30 cellular contexts compared by ENCODE assay signal in the genomic region with DNA sequence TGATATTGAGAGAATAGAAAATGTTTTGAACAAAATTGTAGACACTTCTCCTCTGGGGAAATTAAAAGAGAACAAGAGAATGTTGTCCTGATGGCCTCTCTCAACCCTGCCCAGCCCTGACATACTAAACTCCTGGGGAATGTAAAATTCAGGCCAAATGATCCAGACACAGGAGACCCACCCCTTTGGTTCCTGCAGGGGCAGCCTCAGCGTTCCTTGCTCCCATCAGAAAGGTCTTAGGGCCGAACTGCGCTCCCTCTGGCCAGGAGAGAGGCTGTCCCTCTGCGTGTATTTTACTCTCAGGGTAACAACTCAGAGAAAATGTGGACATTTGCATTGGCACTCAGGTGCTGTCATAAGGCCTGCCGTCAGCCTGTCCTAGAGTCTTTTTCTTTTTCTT.
A peak's percentile ranks its signal among the peaks of the same experiment; 100 is the strongest.
DNase-seq lines count a peak whose midpoint lies in the region; ATAC-seq and TF ChIP-seq lines count a peak whose summit lies in the region.
"Had no signal": no experiment of that assay in that cellular context is flagged by ENCODE, and none has a peak within 500 bp of the region (broad histone marks: within the 10 kb centered on the region; RNA-seq: fewer than 3 reads in every experiment).

No MANE protein-coding gene starts in this region.

- H3K9ac ChIP-seq in endodermal cell (ENCODE audit: extremely low read depth, low read length, poor library complexity, severe bottlenecking), result no peak overlapping the region
- H3K9ac ChIP-seq: SK-N-SH had no signal

- no peaks in the 10 kb centered on the region for H3K9me3 Mint-ChIP-seq in endodermal cell
- H3K9me3 Mint-ChIP-seq: memory B cell; stimulated activated naive CD8-positive, alpha-beta T cell treated with anti-CD3 and anti-CD28 coated beads, Interleukin-15, Interleukin-2, amounts not matched to agents 100 ng/mL and 50 ng/mL, for 24 hours had no signal

- no peaks in the 10 kb centered on the region for H3K9me3 ChIP-seq in endodermal cell (ENCODE audit: control insufficient read depth, low read length)
- H3K9me3 ChIP-seq: heart right ventricle, pancreas, SK-N-SH, testis had no signal

- peaks cover 11% of the 10 kb centered on the region for H3K27me3 Mint-ChIP-seq in endodermal cell (ENCODE audit: insufficient read depth)
- H3K27me3 Mint-ChIP-seq: activated T-cell treated with anti-CD3 and anti-CD28 coated beads, Interleukin-2, amount 50 U/mL, for 24 hours; CD4-positive, alpha-beta memory T cell; IgD-negative memory B cell; stimulated activated naive CD8-positive, alpha-beta T cell treated with anti-CD3 and anti-CD28 coated beads, Interleukin-15, Interleukin-2, amounts not matched to agents 100 ng/mL and 50 ng/mL, for 24 hours had no signal

- TF ChIP-seq CTCF in endodermal cell (conservative IDR thresholded peaks at IDR 0.05) (peak; percentile 70), dorsolateral prefrontal cortex (IDR thresholded peaks at IDR 0.05 in 54 of 56, conservative IDR thresholded peaks at IDR 0.05 in 2 of 56; ENCODE audit: low read depth in 1 of 56, partially characterized antibody in 56 of 56) (no peak)

- 53 to 54% methylated on average over 4 to 5 of the region's 5 CpGs for WGBS in endodermal cell (ENCODE audit: insufficient coverage in 1 of 2, insufficient read length in 1 of 2), 2 experiments

- no peaks in the 10 kb centered on the region for H3K36me3 ChIP-seq in endodermal cell (ENCODE audit: control insufficient read depth, insufficient read depth, low read length)
- H3K36me3 ChIP-seq: heart right ventricle, pancreas had no signal

- H3K4me3 Mint-ChIP-seq in endodermal cell, result no peak overlapping the region
- H3K4me3 Mint-ChIP-seq: activated naive CD8-positive, alpha-beta T cell; activated T-cell treated with anti-CD3 and anti-CD28 coated beads, Interleukin-2, amount 50 U/mL, for 24 hours; B cell; CD4-positive, alpha-beta memory T cell; effector memory CD8-positive, alpha-beta T cell; IgD-negative memory B cell; memory B cell; stimulated activated naive CD8-positive, alpha-beta T cell treated with anti-CD3 and anti-CD28 coated beads, Interleukin-15, Interleukin-2, amounts not matched to agents 100 ng/mL and 50 ng/mL, for 24 hours had no signal

- no peak overlapping the region for H3K27ac Mint-ChIP-seq in endodermal cell
- H3K27ac Mint-ChIP-seq: activated naive CD8-positive, alpha-beta T cell; activated T-cell treated with anti-CD3 and anti-CD28 coated beads, Interleukin-2, amount 50 U/mL, for 24 hours; B cell; CD4-positive, alpha-beta memory T cell; effector memory CD8-positive, alpha-beta T cell; IgD-negative memory B cell; memory B cell; stimulated activated naive CD8-positive, alpha-beta T cell treated with anti-CD3 and anti-CD28 coated beads, Interleukin-15, Interleukin-2, amounts not matched to agents 100 ng/mL and 50 ng/mL, for 24 hours had no signal

- H3K4me1 Mint-ChIP-seq in endodermal cell, result peaks cover 26% of the 10 kb centered on the region
- H3K4me1 Mint-ChIP-seq: B cell; CD4-positive, alpha-beta memory T cell; IgD-negative memory B cell had no signal

- H3K4me3 ChIP-seq in endodermal cell (ENCODE audit: low read length), result no peak overlapping the region
- no peak overlapping the region for H3K4me3 ChIP-seq in dorsolateral prefrontal cortex
- H3K4me3 ChIP-seq: heart right ventricle, pancreas, testis had no signal

- H3K36me3 Mint-ChIP-seq in endodermal cell (ENCODE audit: low read depth), result no peaks in the 10 kb centered on the region
- H3K36me3 Mint-ChIP-seq: activated naive CD8-positive, alpha-beta T cell; CD4-positive, alpha-beta memory T cell; IgD-negative memory B cell; memory B cell had no signal

- no peak overlapping the region for H3K27ac ChIP-seq in endodermal cell (ENCODE audit: low read depth, low read length)
- H3K27ac ChIP-seq in dorsolateral prefrontal cortex, result no peak overlapping the region
- H3K27ac ChIP-seq: foreskin keratinocyte, heart right ventricle, pancreas, RWPE1, testis had no signal

- intact Hi-C loops in dorsolateral prefrontal cortex (cut with DNase I), result no loop called here

- H3K27me3 ChIP-seq in endodermal cell (ENCODE audit: control insufficient read depth, insufficient read depth, low read length, poor library complexity, severe bottlenecking), result no peaks in the 10 kb centered on the region
- H3K27me3 ChIP-seq in dorsolateral prefrontal cortex, result peaks cover 0 to 4% (median 0%) of the 10 kb centered on the region in 45 donors
- H3K27me3 ChIP-seq: foreskin keratinocyte, heart right ventricle, pancreas, testis had no signal

- no peak for ATAC-seq in HG03378 (IDR thresholded peaks at IDR 0.05; ENCODE audit: unreplicated experiment)
- ATAC-seq: effector memory CD8-positive, alpha-beta T cell; pancreas had no signal

- peak; percentile 70 for DNase-seq in ELF-1 (ENCODE audit: low read depth, low spot score)
- DNase-seq in NCI-H526 (lab: John Stamatoyannopoulos, UW), result peak; percentile 20 to 70
- peak; percentile 83 for DNase-seq in endodermal cell
- DNase-seq in islet precursor cell, result peak; percentile 74
- no peak for DNase-seq in dorsolateral prefrontal cortex
- no peak for DNase-seq in effector CD4-positive, alpha-beta T cell
- DNase-seq: activated effector memory CD4-positive, alpha-beta T cell treated with anti-CD3 and anti-CD28 coated beads, Interleukin-2, amount 50 U/mL, for 16 hours; activated T-cell treated with anti-CD3 and anti-CD28 coated beads, Interleukin-2, amount 50 U/mL, for 24 hours; aorta; CD4-positive, alpha-beta memory T cell; effector memory CD8-positive, alpha-beta T cell; erythroblast; foreskin keratinocyte; GOT3; heart right ventricle; NCI-H1048; NCI-H1694; NCI-H446; pancreas; retina; SK-N-SH; stimulated activated CD8-positive, alpha-beta memory T cell treated with anti-CD3 and anti-CD28 coated beads, Interleukin-4, amount 100 ng/mL, for 48 hours; testis had no signal

- peaks cover 14% of the 10 kb centered on the region for H3K4me1 ChIP-seq in endodermal cell (ENCODE audit: control insufficient read depth, insufficient read depth, low read length)
- H3K4me1 ChIP-seq: heart right ventricle, pancreas, testis had no signal

Comparison
In these comparisons a context has a peak if more than half of its experiments do, and no peak if none do; other contexts are left out.
1. DNase-seq: peak in ELF-1 (single experiment), NCI-H526 (2 of 2), endodermal cell (single experiment) and islet precursor cell (single experiment); none in dorsolateral prefrontal cortex (0 of 10) and effector CD4-positive, alpha-beta T cell (single experiment).